In genomic region chr2:175181877-175182308, GRCh38 we compare ENCODE assay signal across 8 cellular contexts. TPM values are rescaled to one million over a fixed set of nuclear protein-coding genes. Genes with fewer than 3 reads are reported as not detected.
DNase-seq lines count a peak whose midpoint lies in the region; ATAC-seq and TF ChIP-seq lines count a peak whose summit lies in the region.

No MANE protein-coding gene starts in this region.

- H3K9me3 ChIP-seq in A673 (ENCODE audit: low read depth, low read length, poor library complexity, severe bottlenecking) (no peaks in the 10 kb centered on the region), mucosa of descending colon (no peaks in the 10 kb centered on the region)

- intact Hi-C loops in A673 (cut with micrococcal nuclease; ENCODE audit: unreplicated experiment): loop anchor here (10.0 kb wide), 1 partner anchor 147 kb away; no protein-coding TSS in a partner anchor
- intact Hi-C loops in mucosa of descending colon (cut with DNase I, micrococcal nuclease): no loop called here

- peak overlapping the region; percentile 86 to 95 (median 90) for H3K27ac Mint-ChIP-seq in brain

- CTCF ChIA-PET in A673 (lab: Charles Lee): no interaction called here

- peak overlapping the region; percentile 89 for H3K27ac ChIP-seq in A673 (ENCODE audit: low read depth, low read length, poor library complexity, severe bottlenecking)

- TSS peak; percentile 92 for BruUV-seq in A673 (replicated peaks; lab: Mats Ljungman, UMichigan)

- H3K27me3 ChIP-seq in A673 (replicated peaks; ENCODE audit: insufficient read depth, low read depth, low read length, poor library complexity): no peaks in the 10 kb centered on the region

- no peak for TF ChIP-seq CTCF in A673 (conservative IDR thresholded peaks at IDR 0.05; ENCODE audit: low read depth, low read length)
- TF ChIP-seq CTCF in brain (conservative IDR thresholded peaks at IDR 0.05): no peak
- TF ChIP-seq CTCF in mucosa of descending colon (IDR thresholded peaks at IDR 0.05): no peak

- H3K36me3 Mint-ChIP-seq in brain: peaks cover 34% of the 10 kb centered on the region

- H3K27me3 Mint-ChIP-seq in brain: peaks cover 3% of the 10 kb centered on the region

- peak; percentile 1 for ATAC-seq in HG02981 (IDR thresholded peaks at IDR 0.05; ENCODE audit: unreplicated experiment)
- no peak for ATAC-seq in mucosa of descending colon
- no peak for ATAC-seq in HG02970 (IDR thresholded peaks at IDR 0.05; ENCODE audit: low FRiP score, unreplicated experiment)

- H3K4me1 Mint-ChIP-seq in brain: peaks cover 37% of the 10 kb centered on the region

- H3K4me3 ChIP-seq in A673 (ENCODE audit: low read depth, low read length, poor library complexity, severe bottlenecking) (peak overlapping the region; percentile 94), mucosa of descending colon (peak overlapping the region; percentile 88)

- H3K9me3 Mint-ChIP-seq in brain: peaks cover 0 to 4% (median 0%) of the 10 kb centered on the region in 5 experiments

- POLR2A ChIA-PET in A673 (lab: Charles Lee; ENCODE audit: low non-redundant PET): no interaction called here

- H3K4me3 Mint-ChIP-seq in brain: peak overlapping the region; percentile 87 to 98 (median 93)

- DNase-seq in A673 (ENCODE audit: low spot score): no peak
- DNase-seq in mucosa of descending colon: no peak
- no peak for DNase-seq in nucleus accumbens (lab: John Stamatoyannopoulos, UW)
- DNase-seq in NCI-H1105 (lab: John Stamatoyannopoulos, UW): no peak
- DNase-seq in NCI-H446 (lab: John Stamatoyannopoulos, UW): no peak

- H3K4me1 ChIP-seq in A673 (ENCODE audit: insufficient read depth, low read length, poor library complexity, severe bottlenecking) (peaks cover 15% of the 10 kb centered on the region), mucosa of descending colon (ENCODE audit: low read depth) (peaks cover 11% of the 10 kb centered on the region)

- peaks cover 32% of the 10 kb centered on the region for H3K36me3 ChIP-seq in A673 (ENCODE audit: insufficient read depth, low read length, poor library complexity, severe bottlenecking)
- H3K36me3 ChIP-seq in mucosa of descending colon (ENCODE audit: low read depth): no peaks in the 10 kb centered on the region

RNA-seq across cellular contexts. Expression of gene ATP5MC3, which starts 0.4 kb away (rescaled TPM):
- total RNA-seq in A673 (2021): 385 and 389 TPM in 2 replicates
- 231 TPM for polyA plus RNA-seq in brain (ENCODE audit: insufficient read depth, low read depth, low replicate concordance)
- 100 to 1,000 TPM; 324 to 627 (median 480) TPM for total RNA-seq in mucosa of descending colon

RNA-seq across cellular contexts. Expression of gene ATF2, which starts 13.9 kb away (rescaled TPM):
- 50.3 and 52.2 TPM in 2 replicates for total RNA-seq in A673 (2021)
- 18.2 TPM for polyA plus RNA-seq in brain (ENCODE audit: insufficient read depth, low read depth, low replicate concordance)
- total RNA-seq in mucosa of descending colon: 10 to 100 TPM; 43.3 to 50.3 (median 44.7) TPM
